ENCODE assay signal across 17 cellular contexts in the genomic region with DNA sequence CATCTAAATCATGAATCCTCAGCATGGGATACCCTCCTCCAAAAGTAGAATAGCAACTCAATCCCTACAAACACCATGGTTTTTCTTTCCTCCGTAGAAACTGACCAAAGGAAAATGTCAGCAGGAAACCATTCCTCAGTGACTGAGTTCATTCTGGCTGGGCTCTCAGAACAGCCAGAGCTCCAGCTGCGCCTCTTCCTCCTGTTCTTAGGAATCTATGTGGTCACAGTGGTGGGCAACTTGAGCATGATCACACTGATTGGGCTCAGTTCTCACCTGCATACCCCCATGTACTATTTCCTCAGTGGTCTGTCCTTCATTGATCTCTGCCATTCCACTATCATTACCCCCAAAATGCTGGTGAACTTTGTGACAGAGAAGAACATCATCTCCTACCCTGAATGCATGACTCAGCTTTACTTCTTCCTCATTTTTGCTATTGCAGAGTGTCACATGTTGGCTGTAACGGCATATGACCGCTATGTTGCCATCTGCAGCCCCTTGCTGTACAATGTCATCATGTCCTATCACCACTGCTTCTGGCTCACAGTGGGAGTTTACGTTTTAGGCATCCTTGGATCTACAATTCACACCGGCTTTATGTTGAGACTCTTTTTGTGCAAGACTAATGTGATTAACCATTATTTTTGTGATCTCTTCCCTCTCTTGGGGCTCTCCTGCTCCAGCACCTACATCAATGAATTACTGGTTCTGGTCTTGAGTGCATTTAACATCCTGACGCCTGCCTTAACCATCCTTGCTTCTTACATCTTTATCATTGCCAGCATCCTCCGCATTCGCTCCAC. TPM values are rescaled to one million over a fixed set of nuclear protein-coding genes. Genes with fewer than 3 reads are reported as not detected.
"Had no signal": no experiment of that assay in that cellular context is flagged by ENCODE, and none has a peak within 500 bp of the region (broad histone marks: within the 10 kb centered on the region; RNA-seq: fewer than 3 reads in every experiment).

No MANE protein-coding gene starts in this region.

RNA-seq across cellular contexts. Expression of a gene that starts 16.1 kb away (rescaled TPM):
- total RNA-seq: activated CD4-positive, alpha-beta memory T cell treated with anti-CD3 and anti-CD28 coated beads, Interleukin-2, amount 10 ng/mL, durations not matched to agents 7 days and 5 days; ascending aorta; breast epithelium; cerebellum; frontal cortex; heart right ventricle; left colon; lung microvascular endothelial cell; omental fat pad; prostate gland; right cardiac atrium; subcutaneous adipose tissue; T-helper 1 cell treated with Interleukin-12 subunit alpha and Interleukin-12 subunit beta and Interleukin-4 antibody, amounts not matched to agents 30 ng/mL and 1 ng/mL, for 36 hours; tibial nerve; WTC11 had no signal
- polyA plus RNA-seq: heart right ventricle, right cardiac atrium, small intestine had no signal

RNA-seq across cellular contexts. Expression of a gene that starts 31.4 kb away (rescaled TPM):
- total RNA-seq: activated CD4-positive, alpha-beta memory T cell treated with anti-CD3 and anti-CD28 coated beads, Interleukin-2, amount 10 ng/mL, durations not matched to agents 7 days and 5 days; ascending aorta; breast epithelium; cerebellum; dermis microvascular lymphatic vessel endothelial cell; frontal cortex; heart right ventricle; left colon; lung microvascular endothelial cell; omental fat pad; right cardiac atrium; T-helper 1 cell treated with Interleukin-12 subunit alpha and Interleukin-12 subunit beta and Interleukin-4 antibody, amounts not matched to agents 30 ng/mL and 1 ng/mL, for 36 hours; tibial nerve; WTC11 had no signal
- polyA plus RNA-seq: heart right ventricle, right cardiac atrium, small intestine had no signal

RNA-seq across cellular contexts. Expression of a gene that starts 41.7 kb away (rescaled TPM):
- total RNA-seq: activated CD4-positive, alpha-beta memory T cell treated with anti-CD3 and anti-CD28 coated beads, Interleukin-2, amount 10 ng/mL, durations not matched to agents 7 days and 5 days; ascending aorta; breast epithelium; cerebellum; dermis microvascular lymphatic vessel endothelial cell; frontal cortex; heart right ventricle; left colon; lung microvascular endothelial cell; omental fat pad; prostate gland; right cardiac atrium; subcutaneous adipose tissue; T-helper 1 cell treated with Interleukin-12 subunit alpha and Interleukin-12 subunit beta and Interleukin-4 antibody, amounts not matched to agents 30 ng/mL and 1 ng/mL, for 36 hours; tibial nerve; WTC11 had no signal
- polyA plus RNA-seq: heart right ventricle, right cardiac atrium, small intestine had no signal
